In genomic region chr7:253491-254336, GRCh38 we compare ENCODE assay signal across 21 cellular contexts. TPM values are rescaled to one million over a fixed set of nuclear protein-coding genes. Genes with fewer than 3 reads are reported as not detected.
"Had no signal": no experiment of that assay in that cellular context is flagged by ENCODE, and none has a peak within 500 bp of the region (broad histone marks: within the 10 kb centered on the region; RNA-seq: fewer than 3 reads in every experiment).

No MANE protein-coding gene starts in this region.

- H3K27me3 ChIP-seq: esophagus muscularis mucosa, thyroid gland had no signal

- H3K27ac ChIP-seq: esophagus muscularis mucosa, lower lobe of right lung, spleen, thyroid gland had no signal

- DNase-seq: activated B cell treated with CpG ODN at 0.5 μM for 24 hours; activated CD4-positive, alpha-beta memory T cell treated with anti-CD3 and anti-CD28 coated beads for 36 hours; activated CD4-positive, alpha-beta T cell treated with anti-CD3 and anti-CD28 coated beads for 4 hours; activated CD8-positive, alpha-beta memory T cell treated with anti-CD3 and anti-CD28 coated beads, Interleukin-2, amount 10 ng/mL, durations not matched to agents 7 days and 5 days; dermis blood vessel endothelial cell; effector memory CD4-positive, alpha-beta T cell; nephron progenitor cell; occipital lobe; spleen; stimulated activated naive CD4-positive, alpha-beta T cell treated with Interleukin-2 at 50 U/mL for 16 hours; T-cell; thyroid gland had no signal

- H3K9me3 ChIP-seq: esophagus muscularis mucosa, lower lobe of right lung, spleen, thyroid gland had no signal

- ATAC-seq: activated CD8-positive, alpha-beta memory T cell treated with anti-CD3 and anti-CD28 coated beads, Interleukin-2, amount 10 ng/mL, durations not matched to agents 7 days and 5 days; lower lobe of right lung; sciatic nerve; T-cell had no signal

- H3K4me3 ChIP-seq: esophagus muscularis mucosa, lower lobe of right lung, spleen, thyroid gland had no signal

- H3K4me1 ChIP-seq: esophagus muscularis mucosa, lower lobe of right lung, spleen, thyroid gland had no signal

RNA-seq across cellular contexts. Expression of gene FOXL3, which starts 36.3 kb away (rescaled TPM):
- total RNA-seq: activated B cell treated with CpG ODN at 0.5 μM for 24 hours; activated CD4-positive, alpha-beta memory T cell treated with anti-CD3 and anti-CD28 coated beads for 36 hours; activated CD8-positive, alpha-beta memory T cell treated with anti-CD3 and anti-CD28 coated beads, Interleukin-2, amount 10 ng/mL, durations not matched to agents 7 days and 5 days; bronchial epithelial cell; dermis blood vessel endothelial cell; endothelial cell of umbilical vein; esophagus muscularis mucosa; lower lobe of right lung; mesenteric fat pad; occipital lobe; progenitor cell of endocrine pancreas; sciatic nerve; spleen; subcutaneous adipose tissue; T-cell; thyroid gland; urinary bladder had no signal
- polyA plus RNA-seq: endothelial cell of umbilical vein, spleen, urinary bladder had no signal
